In genomic region chr12:116534341-116535121, GRCh38 we compare ENCODE assay signal across 8 cellular contexts. TPM values are rescaled to one million over a fixed set of nuclear protein-coding genes. Genes with fewer than 3 reads are reported as not detected.
A peak's percentile ranks its signal among the peaks of the same experiment; 100 is the strongest.
DNase-seq lines count a peak whose midpoint lies in the region; ATAC-seq, FAIRE-seq and TF ChIP-seq lines count a peak whose summit lies in the region.

No MANE protein-coding gene starts in this region.

- no peak overlapping the region for H2AFZ ChIP-seq in H9 (ENCODE audit: low read length)
- peak overlapping the region; percentile 63 for H2AFZ ChIP-seq in hepatocyte

- no peak overlapping the region for H3K18ac ChIP-seq in H9 (ENCODE audit: insufficient read length, low read depth, low read length)

- H3K23ac ChIP-seq in H9 (ENCODE audit: insufficient read length, low read depth, low read length), result no peak overlapping the region

- H2BK12ac ChIP-seq in H9 (ENCODE audit: insufficient read length, low read depth, low read length), result no peak overlapping the region

- no peak overlapping the region for H3K14ac ChIP-seq in H9 (ENCODE audit: insufficient read depth, low read length)

- no peaks in the 10 kb centered on the region for H3K36me3 ChIP-seq in hepatocyte (replicated peaks; ENCODE audit: insufficient read depth, low read depth)
- H3K36me3 ChIP-seq in gastrocnemius medialis, result no peaks in the 10 kb centered on the region

- WGBS in H9 (ENCODE audit: extremely low coverage, insufficient read length, low lambda C conversion rate), result no CpG with 5 or more reads among the region's 27 CpGs
- 17% methylated on average over 24 of the region's 27 CpGs for WGBS in hepatocyte (ENCODE audit: low lambda C conversion rate, missing lambda C conversion rate)

- H2BK120ac ChIP-seq in H9 (ENCODE audit: low read depth, low read length, poor library complexity, severe bottlenecking), result no peak overlapping the region

- no peak overlapping the region for H4K8ac ChIP-seq in H9 (replicated peaks; ENCODE audit: insufficient read length, low read depth, low read length)

- H2BK15ac ChIP-seq in H9 (ENCODE audit: low read depth, low read length), result no peak overlapping the region

- no peak overlapping the region for H4K91ac ChIP-seq in H9 (ENCODE audit: insufficient read length, low read depth, low read length)

- H3K4me1 Mint-ChIP-seq in H9, result peaks cover 28 to 41% of the 10 kb centered on the region in 2 experiments
- peaks cover 41% of the 10 kb centered on the region for H3K4me1 Mint-ChIP-seq in activated CD8-positive, alpha-beta T cell treated with anti-CD3 and anti-CD28 coated beads, Interleukin-2, amount 10 ng/mL, durations not matched to agents 7 days and 5 days (ENCODE audit: low read depth)

- in situ Hi-C loops in gastrocnemius medialis (cut with MboI; ENCODE audit: low sequenced_read_pairs in 4 of 4), result no loop called here

- H3K9me3 ChIP-seq in H9 (ENCODE audit: control insufficient read depth, low read depth, low read length) (no peaks in the 10 kb centered on the region), hepatocyte (ENCODE audit: low read depth) (no peaks in the 10 kb centered on the region), gastrocnemius medialis (no peaks in the 10 kb centered on the region)

- H3K79me1 ChIP-seq in H9 (ENCODE audit: insufficient read depth, low read depth, low read length, poor library complexity, severe bottlenecking), result no peaks in the 10 kb centered on the region

- peak; percentile 72 for FAIRE-seq in A204.1 (lab: Jason Lieb, UNC)

- peaks cover 13% of the 10 kb centered on the region for H3K23me2 ChIP-seq in H9 (ENCODE audit: insufficient read length, low read depth, low read length, poor library complexity, severe bottlenecking)

- H3K4me2 ChIP-seq in H9 (ENCODE audit: insufficient read depth, insufficient read length, low read length) (peak overlapping the region; percentile 69), hepatocyte (peak overlapping the region; percentile 90)

- H3K4me3 Mint-ChIP-seq in H9, result peak overlapping the region; percentile 73 to 90
- peak overlapping the region; percentile 83 for H3K4me3 Mint-ChIP-seq in activated CD8-positive, alpha-beta T cell treated with anti-CD3 and anti-CD28 coated beads, Interleukin-2, amount 10 ng/mL, durations not matched to agents 7 days and 5 days

- H3K56ac ChIP-seq in H9 (ENCODE audit: insufficient read length, low read depth, low read length), result no peak overlapping the region

- H3K79me2 ChIP-seq in H9 (ENCODE audit: insufficient read depth, low read length) (no peaks in the 10 kb centered on the region), hepatocyte (no peaks in the 10 kb centered on the region)

- TF ChIP-seq CTCF in H9 (conservative IDR thresholded peaks at IDR 0.05) (no peak), hepatocyte (IDR thresholded peaks at IDR 0.05; ENCODE audit: poor library complexity) (no peak), gastrocnemius medialis (IDR thresholded peaks at IDR 0.05 in 4 of 5, conservative IDR thresholded peaks at IDR 0.05 in 1 of 5) (no peak)

- POLR2A ChIA-PET in activated CD8-positive, alpha-beta T cell treated with anti-CD3 and anti-CD28 coated beads, Interleukin-2, amount 10 ng/mL, durations not matched to agents 7 days and 5 days (lab: Charles Lee), result interaction anchor here (1.6 kb wide), 1 partner anchor 25 kb away, joined by 16 read pairs; the partner anchor contains the start of gene MAP1LC3B2

- H2BK5ac ChIP-seq in H9 (ENCODE audit: insufficient read length, low read length), result no peak overlapping the region

- H3K27ac Mint-ChIP-seq in H9, result peak overlapping the region in 1 of 3 experiments; percentile 38; a peak in 2 of 7 replicates
- no peak overlapping the region for H3K27ac Mint-ChIP-seq in activated CD8-positive, alpha-beta T cell treated with anti-CD3 and anti-CD28 coated beads, Interleukin-2, amount 10 ng/mL, durations not matched to agents 7 days and 5 days

- no peak for ATAC-seq in activated CD8-positive, alpha-beta T cell treated with anti-CD3 and anti-CD28 coated beads, Interleukin-2, amount 10 ng/mL, durations not matched to agents 7 days and 5 days
- ATAC-seq in gastrocnemius medialis, result peak; percentile 55 to 68

- no peak overlapping the region for H2BK20ac ChIP-seq in H9 (ENCODE audit: low read depth, low read length, poor library complexity, severe bottlenecking)

- intact Hi-C loops in gastrocnemius medialis (cut with DNase I; ENCODE audit: low total_unique reads), result loop anchor here (5.0 kb wide), 4 partner anchors 63 to 257 kb away; partner anchors contain the start of gene MED13L

- H3K27me3 ChIP-seq in H9 (ENCODE audit: insufficient read depth, low read length) (no peaks in the 10 kb centered on the region), hepatocyte (no peaks in the 10 kb centered on the region), gastrocnemius medialis (no peaks in the 10 kb centered on the region)

- no peaks in the 10 kb centered on the region for H3K9me2 ChIP-seq in hepatocyte (replicated peaks; ENCODE audit: insufficient read depth)

- no peak overlapping the region for H4K5ac ChIP-seq in H9 (ENCODE audit: insufficient read length, low read depth, low read length)

- H3K9ac ChIP-seq in H9 (ENCODE audit: extremely low read depth, insufficient read length, low read length), result no peak overlapping the region

- peaks cover 6% of the 10 kb centered on the region; the same call in 1 of the 2 replicates for H3K4me1 ChIP-seq in H9 (ENCODE audit: insufficient read depth, low read length)
- peaks cover 14% of the 10 kb centered on the region for H3K4me1 ChIP-seq in hepatocyte (ENCODE audit: insufficient read depth)
- peaks cover 8 to 11% of the 10 kb centered on the region in 2 donors for H3K4me1 ChIP-seq in gastrocnemius medialis

- H3K4ac ChIP-seq in H9 (ENCODE audit: low read depth, low read length), result no peak overlapping the region

- no peak overlapping the region for H2AK5ac ChIP-seq in H9 (ENCODE audit: insufficient read length, low read length)

- peak; percentile 52 for DNase-seq in H9
- no peak for DNase-seq in activated CD8-positive, alpha-beta T cell treated with anti-CD3 and anti-CD28 coated beads, Interleukin-2, amount 10 ng/mL, durations not matched to agents 7 days and 5 days
- peak; percentile 44 for DNase-seq in hepatocyte (ENCODE audit: low spot score)
- DNase-seq in gastrocnemius medialis, result no peak
- no peak for DNase-seq in DMS153 treated with DMSO at 0.1 percent for 48 hours (lab: John Stamatoyannopoulos, UW; ENCODE audit: unreplicated experiment)
- DNase-seq in NOMO-1 treated with DMSO at 0.1 percent for 48 hours (lab: John Stamatoyannopoulos, UW; ENCODE audit: unreplicated experiment), result no peak
- no peak for DNase-seq in HPDE6-E6E7 (ENCODE audit: extremely low spot score)

- no peak for TF ChIP-seq POLR2A in gastrocnemius medialis (IDR thresholded peaks at IDR 0.05)

- peak overlapping the region; percentile 44 for H3K4me3 ChIP-seq in hepatocyte
- peak overlapping the region; percentile 50 to 88 (median 74) for H3K4me3 ChIP-seq in gastrocnemius medialis

- no peak overlapping the region for H3K27ac ChIP-seq in H9 (ENCODE audit: insufficient read length, low read depth, low read length)
- H3K27ac ChIP-seq in hepatocyte, result peak overlapping the region; percentile 79
- peak overlapping the region; percentile 75 to 81 (median 80) for H3K27ac ChIP-seq in gastrocnemius medialis

- H3T11ph ChIP-seq in H9 (ENCODE audit: low read length), result no peak overlapping the region

- H3K27me3 Mint-ChIP-seq in H9 (ENCODE audit: low read depth), result peaks cover 14% of the 10 kb centered on the region
- peaks cover 4% of the 10 kb centered on the region for H3K27me3 Mint-ChIP-seq in activated CD8-positive, alpha-beta T cell treated with anti-CD3 and anti-CD28 coated beads, Interleukin-2, amount 10 ng/mL, durations not matched to agents 7 days and 5 days (ENCODE audit: low read depth)

- H3K36me3 Mint-ChIP-seq in H9 (ENCODE audit: insufficient read depth in 1 of 3, low read depth in 3 of 3), result peaks cover 0 to 6% (median 0%) of the 10 kb centered on the region in 3 experiments; a peak in 2 of 7 replicates
- no peaks in the 10 kb centered on the region for H3K36me3 Mint-ChIP-seq in activated CD8-positive, alpha-beta T cell treated with anti-CD3 and anti-CD28 coated beads, Interleukin-2, amount 10 ng/mL, durations not matched to agents 7 days and 5 days (ENCODE audit: low read depth)

- no peaks in the 10 kb centered on the region for H3K9me3 Mint-ChIP-seq in H9
- no peaks in the 10 kb centered on the region for H3K9me3 Mint-ChIP-seq in activated CD8-positive, alpha-beta T cell treated with anti-CD3 and anti-CD28 coated beads, Interleukin-2, amount 10 ng/mL, durations not matched to agents 7 days and 5 days (ENCODE audit: insufficient read depth)

- CTCF ChIA-PET in activated CD8-positive, alpha-beta T cell treated with anti-CD3 and anti-CD28 coated beads, Interleukin-2, amount 10 ng/mL, durations not matched to agents 7 days and 5 days (lab: Charles Lee), result no interaction called here

- H4K20me1 ChIP-seq in H9 (ENCODE audit: control insufficient read depth, insufficient read depth, insufficient read length) (no peaks in the 10 kb centered on the region), hepatocyte (ENCODE audit: insufficient read depth, poor library complexity, severe bottlenecking) (no peaks in the 10 kb centered on the region)

RNA-seq across cellular contexts. Expression of gene MAP1LC3B2, which starts 24.6 kb away (rescaled TPM):
- total RNA-seq in H9 (2021) (1.5 and 2.0 TPM in 2 replicates), hepatocyte (0.60 TPM in 1 of 2 replicates, not detected in the other), gastrocnemius medialis (1 to 10 TPM in 3 of 4 donors, under 1 TPM in 1; 0.68 to 2.5 (median 1.4) TPM)
- total RNA-seq in activated CD8-positive, alpha-beta T cell treated with anti-CD3 and anti-CD28 coated beads, Interleukin-2, amount 10 ng/mL, durations not matched to agents 7 days and 5 days, result 1 to 10 TPM; 1.3 to 1.7 TPM
- 3.3 and 5.3 TPM in 2 replicates for polyA plus RNA-seq in hepatocyte

Comparison
In these comparisons a context has a peak if more than half of its experiments do, and no peak if none do; other contexts are left out.
1. DNase-seq: peak in H9 (single experiment) and hepatocyte (single experiment); none in activated CD8-positive, alpha-beta T cell treated with anti-CD3 and anti-CD28 coated beads, Interleukin-2, amount 10 ng/mL, durations not matched to agents 7 days and 5 days (single experiment), gastrocnemius medialis (0 of 2), DMS153 treated with DMSO at 0.1 percent for 48 hours (single experiment), NOMO-1 treated with DMSO at 0.1 percent for 48 hours (single experiment) and HPDE6-E6E7 (single experiment).